In genomic region chr9:123795336-123795735, GRCh38 we compare ENCODE assay signal across 22 cellular contexts.
"Had no signal": no experiment of that assay in that cellular context is flagged by ENCODE, and none has a peak within 500 bp of the region (broad histone marks: within the 10 kb centered on the region; RNA-seq: fewer than 3 reads in every experiment).

No MANE protein-coding gene starts in this region.

- H3K27me3 ChIP-seq: ascending aorta had no signal

- H3K36me3 ChIP-seq: ascending aorta had no signal

- H3K27ac ChIP-seq: ascending aorta, KMS-11, VCaP had no signal

- ATAC-seq: activated T-cell treated with anti-CD3 and anti-CD28 coated beads, Interleukin-2, amount 50 U/mL, for 4 hours had no signal

- DNase-seq: activated CD4-positive, alpha-beta memory T cell treated with anti-CD3 and anti-CD28 coated beads for 36 hours; activated CD4-positive, alpha-beta T cell treated with anti-CD3 and anti-CD28 coated beads, Interleukin-2, amount 10 ng/mL, durations not matched to agents 7 days and 5 days; activated CD4-positive, CD25-positive, alpha-beta regulatory T cell; activated CD8-positive, alpha-beta memory T cell treated with anti-CD3 and anti-CD28 coated beads for 24 hours; activated effector memory CD4-positive, alpha-beta T cell treated with anti-CD3 and anti-CD28 coated beads, Interleukin-2, amount 50 U/mL, for 16 hours; activated naive CD4-positive, alpha-beta T cell treated with Interleukin-2 at 50 U/mL for 16 hours; activated naive CD8-positive, alpha-beta T cell treated with anti-CD3 and anti-CD28 coated beads, Interleukin-2, amount 50 U/mL, for 24 hours; activated T-cell treated with anti-CD3 and anti-CD28 coated beads, Interleukin-2, amount 50 U/mL, for 4 hours; amniotic stem cell; MM.1S; NCI-H1105; NCI-H146; NCI-H187 treated with DMSO at 0.1 percent for 48 hours; NCI-H2081 treated with DMSO at 0.1 percent for 48 hours; NCI-H510A; NCI-H526 treated with DMSO at 0.1 percent for 48 hours; NCI-H82; SIG-M5; T-helper 1 cell had no signal

- H3K4me3 ChIP-seq: ascending aorta had no signal
